Comparison of ENCODE assay signal across 1 cellular context in genomic region chr11:66973956-66974585, GRCh38.
TF ChIP-seq lines count a peak whose summit lies in the region.

No MANE protein-coding gene starts in this region.

TF ChIP-seq in WTC11, 78 proteins besides CTCF, POLR2A, EP300 and RAD21 (continued from another document):
- TF ChIP-seq ARID4B (CRISPR knock-in tag; IDR thresholded peaks at IDR 0.05; ENCODE audit: borderline replicate concordance) (no peak), ZNF423 (CRISPR knock-in tag; IDR thresholded peaks at IDR 0.05) (no peak)
